In the genomic region with DNA sequence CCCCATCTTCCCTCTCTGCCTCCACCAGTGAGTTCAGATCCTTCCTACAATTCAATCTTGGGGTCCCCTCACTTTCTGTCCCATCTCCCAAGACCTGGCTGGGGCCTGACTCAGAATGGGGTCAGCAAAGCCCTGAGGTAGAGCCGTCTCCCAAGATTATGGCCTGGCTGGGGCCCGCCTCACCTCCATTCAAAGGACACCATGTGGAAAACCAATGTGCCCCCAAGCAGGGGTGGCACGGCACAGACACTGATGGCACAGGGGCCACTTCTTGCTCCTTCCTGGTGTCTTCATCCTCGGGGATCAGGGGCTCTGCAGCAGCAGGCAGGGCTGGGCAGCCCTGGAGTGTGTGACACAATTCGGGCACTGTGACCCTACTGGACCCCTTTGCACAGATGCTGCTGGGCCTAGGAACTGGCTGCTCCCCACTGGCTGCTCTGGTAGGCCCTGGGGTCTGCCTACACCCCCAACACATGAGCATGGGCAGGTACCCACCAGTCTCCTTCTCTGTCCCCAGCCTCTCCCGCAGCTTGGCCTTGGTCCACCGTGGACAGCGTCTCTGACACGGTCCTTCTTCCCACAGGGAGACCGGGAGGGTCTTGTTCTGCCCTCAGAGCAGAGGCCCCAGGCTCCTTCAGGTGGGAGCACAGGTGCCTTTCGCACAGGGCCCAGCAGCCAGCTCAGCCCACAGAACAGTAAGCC, we compare ENCODE assay signal across 22 cellular contexts.
A peak's percentile ranks its signal among the peaks of the same experiment; 100 is the strongest.
DNase-seq lines count a peak whose midpoint lies in the region; ATAC-seq and TF ChIP-seq lines count a peak whose summit lies in the region.
"Had no signal": no experiment of that assay in that cellular context is flagged by ENCODE, and none has a peak within 500 bp of the region (broad histone marks: within the 10 kb centered on the region; RNA-seq: fewer than 3 reads in every experiment).

No MANE protein-coding gene starts in this region.

- no CpG with 5 or more reads among the region's 11 CpGs for WGBS in neuronal stem cell (ENCODE audit: extremely low coverage in 2 of 2, insufficient read length in 2 of 2, insufficient replicate concordance in 1 of 2), 2 donors

- H3K23ac ChIP-seq in neuronal stem cell (ENCODE audit: low read depth, low read length, poor library complexity) = no peak overlapping the region

- no peak overlapping the region for H3K4me3 ChIP-seq in neuronal stem cell (ENCODE audit: low read length in 2 of 2)
- H3K4me3 ChIP-seq in upper lobe of right lung = no peak overlapping the region
- H3K4me3 ChIP-seq: BLaER1, cardiac muscle cell had no signal

- H3K27ac Mint-ChIP-seq in activated naive CD4-positive, alpha-beta T cell treated with anti-CD3 and anti-CD28 coated beads for 36 hours = no peak overlapping the region
- no peak overlapping the region for H3K27ac Mint-ChIP-seq in chondrocyte (ENCODE audit: unreplicated experiment)
- H3K27ac Mint-ChIP-seq: HFFc6; stimulated activated naive CD8-positive, alpha-beta T cell treated with anti-CD3 and anti-CD28 coated beads, Interleukin-15, amount 100 ng/mL, for 72 hours had no signal

- H2AFZ ChIP-seq in neuronal stem cell (ENCODE audit: low read length) = no peak overlapping the region

- H3K4me2 ChIP-seq in neuronal stem cell (ENCODE audit: insufficient read depth, low read length, poor library complexity, severe bottlenecking) = no peak overlapping the region
- H3K4me2 ChIP-seq: BLaER1 had no signal

- no peak overlapping the region for H3K18ac ChIP-seq in neuronal stem cell (ENCODE audit: low read length)

- no peak overlapping the region for H2BK15ac ChIP-seq in neuronal stem cell (ENCODE audit: low read length)

- no peaks in the 10 kb centered on the region for H3K36me3 ChIP-seq in neuronal stem cell (replicated peaks in 1 of 2; ENCODE audit: control insufficient read depth in 2 of 2, insufficient read depth in 2 of 2, low read length in 2 of 2)
- H3K36me3 ChIP-seq in upper lobe of right lung = no peaks in the 10 kb centered on the region
- H3K36me3 ChIP-seq: BLaER1, cardiac muscle cell had no signal

- peak overlapping the region; percentile 26 for H2BK5ac ChIP-seq in neuronal stem cell (ENCODE audit: low read length)

- no peak overlapping the region for H3K9ac ChIP-seq in neuronal stem cell (ENCODE audit: low read depth, low read length, poor library complexity)
- H3K9ac ChIP-seq: BLaER1 had no signal

- H3K79me1 ChIP-seq in neuronal stem cell (ENCODE audit: low read depth, low read length) = peaks cover 2% of the 10 kb centered on the region

- no peak overlapping the region for H3K4me3 Mint-ChIP-seq in activated naive CD4-positive, alpha-beta T cell treated with anti-CD3 and anti-CD28 coated beads for 36 hours
- no peak overlapping the region for H3K4me3 Mint-ChIP-seq in chondrocyte (ENCODE audit: unreplicated experiment)
- H3K4me3 Mint-ChIP-seq: HFFc6; IgD-negative memory B cell; stimulated activated naive CD8-positive, alpha-beta T cell treated with anti-CD3 and anti-CD28 coated beads, Interleukin-15, amount 100 ng/mL, for 72 hours had no signal

- ATAC-seq in upper lobe of right lung = no peak
- ATAC-seq: stimulated activated naive CD8-positive, alpha-beta T cell treated with anti-CD3 and anti-CD28 coated beads, Interleukin-15, amount 100 ng/mL, for 72 hours had no signal

- CTCF ChIA-PET in activated naive CD4-positive, alpha-beta T cell treated with anti-CD3 and anti-CD28 coated beads for 36 hours (lab: Charles Lee) = no interaction called here

- no peaks in the 10 kb centered on the region for H3K9me3 Mint-ChIP-seq in activated naive CD4-positive, alpha-beta T cell treated with anti-CD3 and anti-CD28 coated beads for 36 hours
- H3K9me3 Mint-ChIP-seq in chondrocyte (ENCODE audit: low read depth) = no peaks in the 10 kb centered on the region
- H3K9me3 Mint-ChIP-seq: HFFc6; IgD-negative memory B cell; stimulated activated naive CD8-positive, alpha-beta T cell treated with anti-CD3 and anti-CD28 coated beads, Interleukin-15, amount 100 ng/mL, for 72 hours had no signal

- no peaks in the 10 kb centered on the region for H3K27me3 Mint-ChIP-seq in activated naive CD4-positive, alpha-beta T cell treated with anti-CD3 and anti-CD28 coated beads for 36 hours (ENCODE audit: low read depth)
- no peaks in the 10 kb centered on the region for H3K27me3 Mint-ChIP-seq in chondrocyte (ENCODE audit: low read depth)
- H3K27me3 Mint-ChIP-seq: stimulated activated naive CD8-positive, alpha-beta T cell treated with anti-CD3 and anti-CD28 coated beads, Interleukin-15, amount 100 ng/mL, for 72 hours had no signal

- peak; percentile 4 for DNase-seq in activated naive CD4-positive, alpha-beta T cell treated with anti-CD3 and anti-CD28 coated beads, Interleukin-2, amount 50 U/mL, for 16 hours
- DNase-seq in activated naive CD4-positive, alpha-beta T cell treated with anti-CD3 and anti-CD28 coated beads for 36 hours = no peak
- DNase-seq in chondrocyte (ENCODE audit: low spot score) (peak; percentile 71), neuronal stem cell (ENCODE audit: low spot score) (no peak), upper lobe of right lung (peak; percentile 57), activated gamma-delta T cell treated with Interleukin-2 at 50 U/mL for 16 hours (no peak), COLO668 (lab: John Stamatoyannopoulos, UW; ENCODE audit: unreplicated experiment) (no peak)
- DNase-seq: activated gamma-delta T cell, DMS79 treated with DMSO at 0.1 percent for 48 hours, HFFc6, mesenchymal stem cell, NCI-H1105, NCI-H2029 treated with DMSO at 0.1 percent for 48 hours, NCI-H82, occipital lobe, retina, trophoblast cell had no signal

- no peak overlapping the region for H4K8ac ChIP-seq in neuronal stem cell (ENCODE audit: low read depth, low read length)

- H3K36me3 Mint-ChIP-seq in activated naive CD4-positive, alpha-beta T cell treated with anti-CD3 and anti-CD28 coated beads for 36 hours (ENCODE audit: low read depth) = no peaks in the 10 kb centered on the region
- peaks cover 4% of the 10 kb centered on the region for H3K36me3 Mint-ChIP-seq in chondrocyte (ENCODE audit: low read depth)
- H3K36me3 Mint-ChIP-seq: IgD-negative memory B cell had no signal

- intact Hi-C loops in activated naive CD4-positive, alpha-beta T cell treated with anti-CD3 and anti-CD28 coated beads for 36 hours (cut with micrococcal nuclease) = no loop called here
- intact Hi-C loops in upper lobe of right lung (cut with DNase I) = no loop called here

- peak overlapping the region; percentile 82 for H2AK5ac ChIP-seq in neuronal stem cell (ENCODE audit: low read depth, low read length)

- H3K27ac ChIP-seq in neuronal stem cell (replicated peaks; ENCODE audit: low read length) (no peak overlapping the region), upper lobe of right lung (no peak overlapping the region)
- H3K27ac ChIP-seq: BLaER1, cardiac muscle cell had no signal

- TF ChIP-seq CTCF in chondrocyte (IDR thresholded peaks at IDR 0.05) (no peak), upper lobe of right lung (IDR thresholded peaks at IDR 0.05) (no peak)

- H3K9me3 ChIP-seq in neuronal stem cell (replicated peaks in 1 of 2; ENCODE audit: control insufficient read depth in 2 of 2, insufficient read depth in 1 of 2, low read depth in 1 of 2, low read length in 2 of 2) (no peaks in the 10 kb centered on the region), upper lobe of right lung (no peaks in the 10 kb centered on the region)
- H3K9me3 ChIP-seq: BLaER1, Caco-2 had no signal

- no peak overlapping the region for H2BK120ac ChIP-seq in neuronal stem cell (ENCODE audit: low read depth, low read length)

- no peak overlapping the region for H2BK12ac ChIP-seq in neuronal stem cell (ENCODE audit: low read length)

- H3K14ac ChIP-seq in neuronal stem cell (ENCODE audit: low read length) = peak overlapping the region; percentile 4

- no peak overlapping the region for H4K91ac ChIP-seq in neuronal stem cell (ENCODE audit: low read depth, low read length, poor library complexity)

- peaks cover 0 to 3% (median 0%) of the 10 kb centered on the region in 3 experiments for H3K27me3 ChIP-seq in neuronal stem cell (ENCODE audit: control insufficient read depth in 3 of 3, insufficient read depth in 3 of 3, low read depth in 1 of 3, low read length in 3 of 3)
- H3K27me3 ChIP-seq in upper lobe of right lung = no peaks in the 10 kb centered on the region
- H3K27me3 ChIP-seq: BLaER1, cardiac muscle cell had no signal

- H3K4me1 ChIP-seq in neuronal stem cell (ENCODE audit: control insufficient read depth in 2 of 2, insufficient read depth in 1 of 2, low read depth in 1 of 2, low read length in 2 of 2) (no peaks in the 10 kb centered on the region), upper lobe of right lung (no peaks in the 10 kb centered on the region)
- H3K4me1 ChIP-seq: BLaER1, Caco-2 had no signal

- no peak overlapping the region for H3K4ac ChIP-seq in neuronal stem cell (ENCODE audit: low read length)

- H3K4me1 Mint-ChIP-seq in activated naive CD4-positive, alpha-beta T cell treated with anti-CD3 and anti-CD28 coated beads for 36 hours (ENCODE audit: low read depth) = no peaks in the 10 kb centered on the region
- peaks cover 22% of the 10 kb centered on the region for H3K4me1 Mint-ChIP-seq in chondrocyte (ENCODE audit: low read depth)
- H3K4me1 Mint-ChIP-seq: stimulated activated naive CD8-positive, alpha-beta T cell treated with anti-CD3 and anti-CD28 coated beads, Interleukin-15, amount 100 ng/mL, for 72 hours had no signal

Comparison
In these comparisons a context has a peak if more than half of its experiments do, and no peak if none do; other contexts are left out.
1. DNase-seq: peak in activated naive CD4-positive, alpha-beta T cell treated with anti-CD3 and anti-CD28 coated beads, Interleukin-2, amount 50 U/mL, for 16 hours (single experiment), chondrocyte (single experiment) and upper lobe of right lung (single experiment); none in activated naive CD4-positive, alpha-beta T cell treated with anti-CD3 and anti-CD28 coated beads for 36 hours (single experiment), neuronal stem cell (single experiment), activated gamma-delta T cell treated with Interleukin-2 at 50 U/mL for 16 hours (single experiment) and COLO668 (single experiment).